Comparison of ENCODE assay signal across 1 cellular context in genomic region chr22:24565077-24565476, GRCh38.
TF ChIP-seq lines count a peak whose summit lies in the region.

No MANE protein-coding gene starts in this region.

TF ChIP-seq in liver, 16 proteins besides CTCF, POLR2A, EP300 and RAD21 (continued from another document):
- no peak for TF ChIP-seq ZBTB33 (IDR thresholded peaks at IDR 0.05)
- TF ChIP-seq JUND (IDR thresholded peaks at IDR 0.05), result no peak
- TF ChIP-seq HNF4A (conservative IDR thresholded peaks at IDR 0.05), result peak; percentile 4 to 57
- no peak for TF ChIP-seq SP1 (IDR thresholded peaks at IDR 0.05)
- TF ChIP-seq GABPA (IDR thresholded peaks at IDR 0.05 in 1 of 2, conservative IDR thresholded peaks at IDR 0.05 in 1 of 2), result peak in 1 of 2 donors; percentile 4
- TF ChIP-seq REST (IDR thresholded peaks at IDR 0.05), result no peak
- no peak for TF ChIP-seq MAX (IDR thresholded peaks at IDR 0.05)
- peak in 1 of 2 donors; percentile 35 for TF ChIP-seq RXRA (IDR thresholded peaks at IDR 0.05)
- no peak for TF ChIP-seq EGR1 (IDR thresholded peaks at IDR 0.05; ENCODE audit: low read depth in 2 of 2)
- TF ChIP-seq YY1 (IDR thresholded peaks at IDR 0.05), result no peak
- no peak for TF ChIP-seq NR2F2 (IDR thresholded peaks at IDR 0.05)
- no peak for TF ChIP-seq TAF1 (conservative IDR thresholded peaks at IDR 0.05)
- TF ChIP-seq FOXA2 (IDR thresholded peaks at IDR 0.05), result no peak
- TF ChIP-seq HNF4G (IDR thresholded peaks at IDR 0.05), result no peak
- no peak for TF ChIP-seq ATF3 (IDR thresholded peaks at IDR 0.05)
